8 cellular contexts compared by ENCODE assay signal in the genomic region with DNA sequence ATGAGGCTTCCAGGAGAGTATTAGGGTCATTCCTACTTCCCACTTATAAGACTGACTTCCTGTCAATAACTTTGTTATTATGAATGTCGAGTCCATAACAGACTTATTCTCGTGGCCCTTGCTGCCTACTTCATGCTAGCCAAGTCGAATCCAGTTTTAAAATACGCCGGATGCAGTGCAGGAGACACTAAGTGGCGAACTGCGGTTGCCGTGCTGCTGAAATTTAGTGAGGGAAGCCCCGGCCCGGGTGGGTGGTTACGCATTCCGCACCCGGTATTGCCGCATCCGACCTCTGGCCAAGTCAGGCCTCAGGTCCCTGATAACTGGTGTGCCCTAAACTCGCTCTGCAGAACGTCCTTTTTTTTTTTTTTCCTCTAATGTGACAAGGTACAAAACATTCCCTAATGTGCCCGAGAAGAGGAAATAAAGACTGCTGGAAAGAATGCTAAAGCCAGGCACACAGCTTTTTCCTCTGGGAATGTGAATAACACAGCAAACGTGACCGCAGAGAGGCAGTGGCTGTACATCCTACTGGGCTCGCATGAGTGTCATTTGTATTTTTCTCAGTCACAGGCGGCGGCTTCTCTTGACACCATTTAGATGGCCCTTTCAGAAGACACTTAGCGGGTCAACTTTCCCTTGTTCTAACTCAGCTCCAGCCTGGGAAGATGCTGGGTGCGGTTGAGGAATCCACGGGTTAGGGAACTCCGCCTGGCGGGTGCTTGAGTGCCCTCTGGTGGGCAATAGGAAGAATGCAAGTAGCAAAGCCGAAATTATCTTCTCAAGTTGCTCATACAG. TPM values are rescaled to one million over a fixed set of nuclear protein-coding genes. Genes with fewer than 3 reads are reported as not detected.
DNase-seq lines count a peak whose midpoint lies in the region; ATAC-seq and TF ChIP-seq lines count a peak whose summit lies in the region.

No MANE protein-coding gene starts in this region.

- H3K4me3 Mint-ChIP-seq in progenitor cell of endocrine pancreas (ENCODE audit: low read depth): no peak overlapping the region

- no peak for TF ChIP-seq POLR2A in heart left ventricle (IDR thresholded peaks at IDR 0.05)

- ATAC-seq in HG03520 (IDR thresholded peaks at IDR 0.05; ENCODE audit: unreplicated experiment) (peak; percentile 65), heart left ventricle (peak; percentile 70 to 79 (median 76))

- peak overlapping the region; percentile 84 for H3K27ac Mint-ChIP-seq in progenitor cell of endocrine pancreas

- peak overlapping the region in 6 of 12 donors; percentile 9 to 36 (median 26) for H3K4me3 ChIP-seq in heart left ventricle

- H3K4me1 Mint-ChIP-seq in progenitor cell of endocrine pancreas (ENCODE audit: low read depth): peaks cover 17% of the 10 kb centered on the region

- H3K9me3 Mint-ChIP-seq in progenitor cell of endocrine pancreas (ENCODE audit: low read depth): peaks cover 3% of the 10 kb centered on the region

- H3K27me3 Mint-ChIP-seq in progenitor cell of endocrine pancreas: no peaks in the 10 kb centered on the region

- H3K27ac ChIP-seq in 22Rv1 (peak overlapping the region; percentile 61), heart left ventricle (peak overlapping the region; percentile 60 to 88 (median 83))

- no peaks in the 10 kb centered on the region for H3K36me3 ChIP-seq in heart left ventricle

- intact Hi-C loops in heart left ventricle (cut with DNase I): loop anchor here in 5 of 10 donors (5.0 to 10.0 kb wide), 4 partner anchors 73 to 455 kb away; partner anchors contain the start of genes RBL2 (in 3 of the 5), CHD9 (in 1 of the 5) and CHD9NB (in 1 of the 5)

- peaks cover 3% of the 10 kb centered on the region for H3K36me3 Mint-ChIP-seq in progenitor cell of endocrine pancreas (ENCODE audit: insufficient read depth)

- H3K4me1 ChIP-seq in heart left ventricle: peaks cover 6 to 29% (median 16%) of the 10 kb centered on the region in 12 donors

- WGBS in heart left ventricle, 4 donors: 29 to 41% (median 37%) methylated on average over 29 of the region's 29 CpGs

- DNase-seq in GM03348 (ENCODE audit: low spot score) (peak; percentile 87), RPMI8226 (peak; percentile 58), amniotic epithelial cell (ENCODE audit: low read depth) (peak; percentile 57), heart left ventricle (peak; percentile 70 to 83 (median 74)), progenitor cell of endocrine pancreas (ENCODE audit: low spot score, unreplicated experiment) (peak; percentile 24), cerebellar nuclear complex (lab: John Stamatoyannopoulos, UW) (no peak)

- TF ChIP-seq CTCF in 22Rv1 (IDR thresholded peaks at IDR 0.05): peak; percentile 98
- TF ChIP-seq CTCF in heart left ventricle (IDR thresholded peaks at IDR 0.05): peak; percentile 91 to 99 (median 96)
- TF ChIP-seq CTCF in progenitor cell of endocrine pancreas (IDR thresholded peaks at IDR 0.05; ENCODE audit: unreplicated experiment): peak; percentile 96

- H3K27me3 ChIP-seq in heart left ventricle: no peaks in the 10 kb centered on the region

- peaks cover 0 to 4% (median 0%) of the 10 kb centered on the region in 12 donors for H3K9me3 ChIP-seq in heart left ventricle

RNA-seq across cellular contexts. Expression of gene AKTIP, which starts 7.1 kb away (rescaled TPM):
- total RNA-seq in heart left ventricle (100 to 1,000 TPM in 3 of 9 donors, 10 to 100 TPM in 6; 47.5 to 108 (median 84.2) TPM), progenitor cell of endocrine pancreas (36.5 and 43.2 TPM in 2 replicates)
- polyA plus RNA-seq in heart left ventricle: 10 to 100 TPM; 33.6 to 65.8 TPM

Comparison
In these comparisons a context has a peak if more than half of its experiments do, and no peak if none do; other contexts are left out.
1. DNase-seq: peak in GM03348 (single experiment), RPMI8226 (single experiment), amniotic epithelial cell (single experiment), heart left ventricle (5 of 5) and progenitor cell of endocrine pancreas (single experiment); none in cerebellar nuclear complex (0 of 2).
2. Peak in every context shown above with its lines, with median percentiles within 50 percentile points of each other: CTCF ChIP-seq.